In genomic region chr6:38792356-38792755, GRCh38 we compare ENCODE assay signal across 24 cellular contexts.
"Had no signal": no experiment of that assay in that cellular context is flagged by ENCODE, and none has a peak within 500 bp of the region (broad histone marks: within the 10 kb centered on the region; RNA-seq: fewer than 3 reads in every experiment).

No MANE protein-coding gene starts in this region.

- H3K9me3 ChIP-seq: ascending aorta, body of pancreas had no signal

- DNase-seq: activated B cell treated with CpG ODN at 0.5 μM for 24 hours; activated CD4-positive, alpha-beta T cell treated with anti-CD3 and anti-CD28 coated beads for 1 hour; activated CD4-positive, alpha-beta T cell treated with anti-CD3 and anti-CD28 coated beads, Interleukin-2, amount 10 ng/mL, durations not matched to agents 24 days and 14 days; activated CD4-positive, alpha-beta T cell treated with anti-CD3 and anti-CD28 coated beads, Interleukin-2, amount 50 U/mL, for 48 hours; activated CD8-positive, alpha-beta memory T cell treated with anti-CD3 and anti-CD28 coated beads, Interleukin-2, amount 10 ng/mL, durations not matched to agents 7 days and 5 days; activated effector memory CD4-positive, alpha-beta T cell treated with anti-CD3 and anti-CD28 coated beads, Interleukin-2, amount 50 U/mL, for 16 hours; activated naive CD4-positive, alpha-beta T cell treated with Interleukin-2 at 50 U/mL for 16 hours; activated naive CD8-positive, alpha-beta T cell treated with anti-CD3 and anti-CD28 coated beads, Interleukin-2, amount 50 U/mL, for 24 hours; activated T-cell treated with anti-CD3 and anti-CD28 coated beads, Interleukin-2, amount 50 U/mL, for 24 hours; amniotic stem cell; body of pancreas; IMR-90; KBM-7; NCI-H1105 treated with DMSO at 0.1 percent for 48 hours; NCI-H1436 treated with DMSO at 0.1 percent for 48 hours; NCI-H187; NCI-H2081; NCI-H510A treated with DMSO at 0.1 percent for 48 hours; SIG-M5; T-helper 17 cell; T-helper 9 cell had no signal

- H3K4me1 ChIP-seq: ascending aorta had no signal

- H3K36me3 ChIP-seq: ascending aorta, cardiac muscle cell had no signal

- ATAC-seq: activated CD8-positive, alpha-beta memory T cell treated with anti-CD3 and anti-CD28 coated beads, Interleukin-2, amount 10 ng/mL, durations not matched to agents 7 days and 5 days; activated naive CD4-positive, alpha-beta T cell treated with anti-CD3 and anti-CD28 coated beads, Interleukin-2, amount 50 U/mL, for 72 hours; activated naive CD8-positive, alpha-beta T cell treated with anti-CD3 and anti-CD28 coated beads, Interleukin-2, amount 50 U/mL, for 24 hours; body of pancreas; T-helper 17 cell had no signal

- H3K4me3 ChIP-seq: ascending aorta, body of pancreas, cardiac muscle cell had no signal

- H3K27me3 ChIP-seq: ascending aorta, body of pancreas, cardiac muscle cell had no signal

- H3K27ac ChIP-seq: ascending aorta, body of pancreas, cardiac muscle cell had no signal
